In the genomic region with DNA sequence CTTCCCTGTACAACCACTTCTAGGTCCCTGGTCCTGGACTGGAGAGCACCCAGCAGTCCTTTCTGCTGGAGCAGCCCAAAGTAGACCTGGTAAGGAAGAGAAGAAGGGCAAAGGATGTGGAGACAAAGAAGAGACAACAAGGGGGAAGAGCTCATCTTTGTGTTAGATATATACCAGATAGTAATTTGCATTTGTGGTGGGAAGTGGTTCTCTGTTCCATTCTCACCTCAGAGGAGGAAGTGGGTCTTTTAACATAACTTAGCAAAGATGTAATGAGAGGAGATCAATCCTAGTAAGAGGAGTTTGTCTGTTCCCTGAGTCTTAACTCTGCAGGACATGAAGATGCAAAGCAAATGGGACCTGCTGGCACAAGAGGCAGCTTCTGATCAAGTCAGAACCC, we compare ENCODE assay signal across 15 cellular contexts. TPM values are rescaled to one million over a fixed set of nuclear protein-coding genes. Genes with fewer than 3 reads are reported as not detected.
DNase-seq lines count a peak whose midpoint lies in the region; ATAC-seq and TF ChIP-seq lines count a peak whose summit lies in the region.
"Had no signal": no experiment of that assay in that cellular context is flagged by ENCODE, and none has a peak within 500 bp of the region (broad histone marks: within the 10 kb centered on the region; RNA-seq: fewer than 3 reads in every experiment).

No MANE protein-coding gene starts in this region.

- no peak overlapping the region for H3K27ac Mint-ChIP-seq in stimulated activated naive CD8-positive, alpha-beta T cell treated with anti-CD3 and anti-CD28 coated beads, Interleukin-15, amount 100 ng/mL, for 72 hours
- no peak overlapping the region for H3K27ac Mint-ChIP-seq in WTC11
- H3K27ac Mint-ChIP-seq: naive thymus-derived CD8-positive, alpha-beta T cell had no signal

- no peak overlapping the region for H3K4me3 Mint-ChIP-seq in stimulated activated naive CD8-positive, alpha-beta T cell treated with anti-CD3 and anti-CD28 coated beads, Interleukin-15, amount 100 ng/mL, for 72 hours
- no peak overlapping the region for H3K4me3 Mint-ChIP-seq in WTC11
- H3K4me3 Mint-ChIP-seq: naive thymus-derived CD8-positive, alpha-beta T cell had no signal

- no peak for DNase-seq in stimulated activated naive CD8-positive, alpha-beta T cell treated with anti-CD3 and anti-CD28 coated beads, Interleukin-15, amount 100 ng/mL, for 72 hours
- no peak for DNase-seq in stimulated activated naive CD8-positive, alpha-beta T cell treated with anti-CD3 and anti-CD28 coated beads, Interleukin-15, Interleukin-2, amounts not matched to agents 100 U/mL and 50 U/mL, for 24 hours
- no peak for DNase-seq in WTC11 (ENCODE audit: low spot score)
- DNase-seq in left lobe of liver (ENCODE audit: low spot score): no peak
- DNase-seq in coronary artery (ENCODE audit: low spot score): no peak
- no peak for DNase-seq in GF-D8 (lab: John Stamatoyannopoulos, UW)
- DNase-seq: activated CD4-positive, alpha-beta T cell treated with anti-CD3 and anti-CD28 coated beads for 4 hours; amygdala; naive thymus-derived CD8-positive, alpha-beta T cell; NCI-H2029 treated with DMSO at 0.1 percent for 48 hours had no signal

- H3K27ac ChIP-seq in coronary artery: no peak overlapping the region
- H3K27ac ChIP-seq: A549 had no signal

- POLR2A ChIA-PET in WTC11 (lab: Charles Lee): no interaction called here

- H3K36me3 Mint-ChIP-seq in WTC11: no peaks in the 10 kb centered on the region

- no peak overlapping the region for H3K4me3 ChIP-seq in coronary artery
- H3K4me3 ChIP-seq: A549, smooth muscle cell had no signal

- no peaks in the 10 kb centered on the region for H3K4me1 Mint-ChIP-seq in stimulated activated naive CD8-positive, alpha-beta T cell treated with anti-CD3 and anti-CD28 coated beads, Interleukin-15, amount 100 ng/mL, for 72 hours
- H3K4me1 Mint-ChIP-seq in WTC11: no peaks in the 10 kb centered on the region
- H3K4me1 Mint-ChIP-seq: naive thymus-derived CD8-positive, alpha-beta T cell had no signal

- CTCF ChIA-PET in WTC11 (lab: Charles Lee): interaction anchor here (1.8 kb wide), 1 partner anchor 41 kb away, joined by 12 read pairs; no protein-coding TSS in a partner anchor

- H3K27me3 Mint-ChIP-seq in stimulated activated naive CD8-positive, alpha-beta T cell treated with anti-CD3 and anti-CD28 coated beads, Interleukin-15, amount 100 ng/mL, for 72 hours: peaks cover 2% of the 10 kb centered on the region
- H3K27me3 Mint-ChIP-seq in WTC11 (ENCODE audit: low read depth): no peaks in the 10 kb centered on the region

- peak; percentile 33 for ATAC-seq in stimulated activated naive CD8-positive, alpha-beta T cell treated with anti-CD3 and anti-CD28 coated beads, Interleukin-15, amount 100 ng/mL, for 72 hours
- no peak for ATAC-seq in stimulated activated naive CD8-positive, alpha-beta T cell treated with anti-CD3 and anti-CD28 coated beads, Interleukin-15, Interleukin-2, amounts not matched to agents 100 U/mL and 50 U/mL, for 24 hours
- ATAC-seq in HG02571 (IDR thresholded peaks at IDR 0.05; ENCODE audit: unreplicated experiment) (peak; percentile 90), HG03354 (IDR thresholded peaks at IDR 0.05; ENCODE audit: poor library complexity, severe bottlenecking, unreplicated experiment) (peak; percentile 95), WTC11 (no peak), left lobe of liver (no peak)
- ATAC-seq: A549; naive thymus-derived CD8-positive, alpha-beta T cell; Right ventricle myocardium inferior had no signal

- H3K9me3 Mint-ChIP-seq in stimulated activated naive CD8-positive, alpha-beta T cell treated with anti-CD3 and anti-CD28 coated beads, Interleukin-15, amount 100 ng/mL, for 72 hours: no peaks in the 10 kb centered on the region
- H3K9me3 Mint-ChIP-seq in WTC11: no peaks in the 10 kb centered on the region
- H3K9me3 Mint-ChIP-seq: naive thymus-derived CD8-positive, alpha-beta T cell had no signal

- TF ChIP-seq CTCF in WTC11 (IDR thresholded peaks at IDR 0.05) (no peak), coronary artery (IDR thresholded peaks at IDR 0.05) (no peak)

TF ChIP-seq in WTC11, 78 proteins besides CTCF, POLR2A, EP300 and RAD21:
- TF ChIP-seq PREB (CRISPR knock-in tag; IDR thresholded peaks at IDR 0.05; ENCODE audit: borderline replicate concordance) (no peak), NR3C1 (CRISPR knock-in tag; conservative IDR thresholded peaks at IDR 0.05; ENCODE audit: low read depth) (no peak), GTF2I (CRISPR knock-in tag; conservative IDR thresholded peaks at IDR 0.05) (no peak), ZNF317 (CRISPR knock-in tag; IDR thresholded peaks at IDR 0.05; ENCODE audit: borderline replicate concordance, low read depth) (no peak), NFYB (CRISPR knock-in tag; conservative IDR thresholded peaks at IDR 0.05; ENCODE audit: low read depth) (no peak), E2F5 (CRISPR knock-in tag; IDR thresholded peaks at IDR 0.05) (no peak)
- TF ChIP-seq, protein P1, sequence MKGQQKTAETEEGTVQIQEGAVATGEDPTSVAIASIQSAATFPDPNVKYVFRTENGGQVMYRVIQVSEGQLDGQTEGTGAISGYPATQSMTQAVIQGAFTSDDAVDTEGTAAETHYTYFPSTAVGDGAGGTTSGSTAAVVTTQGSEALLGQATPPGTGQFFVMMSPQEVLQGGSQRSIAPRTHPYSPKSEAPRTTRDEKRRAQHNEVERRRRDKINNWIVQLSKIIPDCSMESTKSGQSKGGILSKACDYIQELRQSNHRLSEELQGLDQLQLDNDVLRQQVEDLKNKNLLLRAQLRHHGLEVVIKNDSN (CRISPR knock-in tag; IDR thresholded peaks at IDR 0.05): no peak

RNA-seq across cellular contexts. Expression of gene CCDC198, which starts 8.0 kb away (rescaled TPM):
- total RNA-seq in WTC11 (2021): not detected in 3 replicates
- 27.4 TPM for total RNA-seq in left lobe of liver
- total RNA-seq: naive thymus-derived CD8-positive, alpha-beta T cell; Right ventricle myocardium inferior; smooth muscle cell had no signal

Comparison
In these comparisons a context has a peak if more than half of its experiments do, and no peak if none do; other contexts are left out.
1. ATAC-seq: peak in stimulated activated naive CD8-positive, alpha-beta T cell treated with anti-CD3 and anti-CD28 coated beads, Interleukin-15, amount 100 ng/mL, for 72 hours (single experiment), HG02571 (single experiment) and HG03354 (single experiment); none in stimulated activated naive CD8-positive, alpha-beta T cell treated with anti-CD3 and anti-CD28 coated beads, Interleukin-15, Interleukin-2, amounts not matched to agents 100 U/mL and 50 U/mL, for 24 hours (single experiment), WTC11 (single experiment) and left lobe of liver (single experiment).
2. RNA of gene CCDC198, which starts 8.0 kb away (total RNA-seq): 27.4 TPM in left lobe of liver (single experiment); not detected in WTC11; every median in the first group is over 10 times any median in the second.